ENCODE assay signal across 18 cellular contexts in the genomic region with DNA sequence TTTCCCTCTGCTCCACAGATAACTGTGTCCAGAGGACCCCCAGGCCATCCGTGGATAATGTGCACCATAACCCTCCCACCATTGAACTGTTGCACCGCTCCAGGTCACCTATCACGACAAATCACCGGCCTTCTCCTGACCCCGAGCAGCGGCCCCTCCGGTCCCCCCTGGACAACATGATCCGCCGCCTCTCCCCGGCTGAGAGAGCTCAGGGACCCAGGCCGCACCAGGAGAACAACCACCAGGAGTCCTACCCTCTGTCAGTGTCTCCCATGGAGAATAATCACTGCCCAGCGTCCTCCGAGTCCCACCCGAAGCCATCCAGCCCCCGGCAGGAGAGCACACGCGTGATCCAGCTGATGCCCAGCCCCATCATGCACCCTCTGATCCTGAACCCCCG.
A peak's percentile ranks its signal among the peaks of the same experiment; 100 is the strongest.
DNase-seq lines count a peak whose midpoint lies in the region; ATAC-seq and TF ChIP-seq lines count a peak whose summit lies in the region.
"Had no signal": no experiment of that assay in that cellular context is flagged by ENCODE, and none has a peak within 500 bp of the region (broad histone marks: within the 10 kb centered on the region; RNA-seq: fewer than 3 reads in every experiment).

No MANE protein-coding gene starts in this region.

- H3K36me3 ChIP-seq in DND-41 (ENCODE audit: insufficient read depth, low read length), result peaks cover 82% of the 10 kb centered on the region
- H3K36me3 ChIP-seq: BE2C had no signal

- H3K9ac ChIP-seq in DND-41 (ENCODE audit: low read depth, low read length), result no peak overlapping the region

- no peaks in the 10 kb centered on the region for H4K20me1 ChIP-seq in DND-41 (ENCODE audit: insufficient read depth, low read length)

- H3K4me3 ChIP-seq in DND-41 (ENCODE audit: low read depth in 1 of 2, low read length in 2 of 2) (no peak overlapping the region), coronary artery (no peak overlapping the region)

- no peak overlapping the region for H3K4me2 ChIP-seq in DND-41 (ENCODE audit: insufficient read depth, low read length)

- no peaks in the 10 kb centered on the region for H3K27me3 ChIP-seq in DND-41 (ENCODE audit: insufficient read depth, low read length, poor library complexity)
- H3K27me3 ChIP-seq: BE2C had no signal

- H3K4me1 ChIP-seq in DND-41 (ENCODE audit: insufficient read depth, low read length), result peaks cover 33% of the 10 kb centered on the region
- H3K4me1 ChIP-seq: BE2C, Caco-2 had no signal

- no peak for TF ChIP-seq CTCF in CD14-positive monocyte (IDR thresholded peaks at IDR 0.05)
- TF ChIP-seq CTCF in DND-41 (IDR thresholded peaks at IDR 0.05; ENCODE audit: borderline replicate concordance, extremely low read depth, low read length, poor library complexity, severe bottlenecking), result no peak
- no peak for TF ChIP-seq CTCF in endothelial cell (IDR thresholded peaks at IDR 0.05; ENCODE audit: unreplicated experiment)
- no peak for TF ChIP-seq CTCF in coronary artery (IDR thresholded peaks at IDR 0.05)

- no peak for DNase-seq in CD14-positive monocyte (ENCODE audit: low spot score)
- no peak for DNase-seq in DND-41
- DNase-seq in endothelial cell (ENCODE audit: low spot score), result no peak
- no peak for DNase-seq in stimulated activated naive B cell treated with anti-CD40 and anti-IgM and Interleukin-4, amounts not matched to agents 10 μg/mL and 1 μg/mL and 100 μg/mL, for 72 hours
- DNase-seq in cortex of kidney (lab: John Stamatoyannopoulos, UW), result no peak
- DNase-seq in coronary artery (ENCODE audit: low spot score), result no peak
- DNase-seq: ACHN; BE2C; C1 segment of cervical spinal cord; Caco-2; CD4-positive, alpha-beta T cell; DMS153; DMS79; GF-D8; GOT3; H9 had no signal

- H3K4me1 Mint-ChIP-seq in CD14-positive monocyte (peaks cover 4% of the 10 kb centered on the region), endothelial cell (ENCODE audit: unreplicated experiment) (peaks cover 16% of the 10 kb centered on the region)
- H3K4me1 Mint-ChIP-seq in stimulated activated naive B cell treated with anti-CD40 and anti-IgM and Interleukin-4, amounts not matched to agents 10 μg/mL and 1 μg/mL and 100 μg/mL, for 72 hours, result peaks cover 0 to 4% of the 10 kb centered on the region in 2 donors
- H3K4me1 Mint-ChIP-seq: H9 had no signal

- H2AFZ ChIP-seq in DND-41 (ENCODE audit: low read depth, low read length), result no peak overlapping the region

- H3K4me3 Mint-ChIP-seq in CD14-positive monocyte (no peak overlapping the region), endothelial cell (ENCODE audit: unreplicated experiment) (no peak overlapping the region)
- no peak overlapping the region for H3K4me3 Mint-ChIP-seq in stimulated activated naive B cell treated with anti-CD40 and anti-IgM and Interleukin-4, amounts not matched to agents 10 μg/mL and 1 μg/mL and 100 μg/mL, for 72 hours
- H3K4me3 Mint-ChIP-seq: CD4-positive, alpha-beta T cell; H9; IgD-negative memory B cell had no signal

- no peak for ATAC-seq in DND-41 (ENCODE audit: insufficient read depth, low read depth)
- ATAC-seq in stimulated activated naive B cell treated with anti-CD40 and anti-IgM and Interleukin-4, amounts not matched to agents 10 μg/mL and 1 μg/mL and 100 μg/mL, for 72 hours (replicated peaks), result no peak
- ATAC-seq: HepG2 had no signal

- H3K9me3 ChIP-seq in DND-41 (ENCODE audit: insufficient read depth, low read length, severe bottlenecking), result peaks cover 10% of the 10 kb centered on the region
- H3K9me3 ChIP-seq: BE2C had no signal

- H3K27ac ChIP-seq in DND-41 (ENCODE audit: low read length), result peak overlapping the region; percentile 27; the same call in 1 of the 2 replicates
- peak overlapping the region in 1 of 2 donors; percentile 2 for H3K27ac ChIP-seq in coronary artery

- H3K36me3 Mint-ChIP-seq in CD14-positive monocyte (peaks cover 74 to 77% of the 10 kb centered on the region in 2 donors), endothelial cell (ENCODE audit: low read depth, unreplicated experiment) (peaks cover 74% of the 10 kb centered on the region)
- peaks cover 49 to 86% of the 10 kb centered on the region in 2 donors for H3K36me3 Mint-ChIP-seq in stimulated activated naive B cell treated with anti-CD40 and anti-IgM and Interleukin-4, amounts not matched to agents 10 μg/mL and 1 μg/mL and 100 μg/mL, for 72 hours

- H3K27me3 Mint-ChIP-seq in CD14-positive monocyte (ENCODE audit: low read depth in 3 of 3) (peaks cover 0 to 2% (median 0%) of the 10 kb centered on the region in 3 donors), endothelial cell (ENCODE audit: unreplicated experiment) (no peaks in the 10 kb centered on the region)
- H3K27me3 Mint-ChIP-seq in stimulated activated naive B cell treated with anti-CD40 and anti-IgM and Interleukin-4, amounts not matched to agents 10 μg/mL and 1 μg/mL and 100 μg/mL, for 72 hours, result no peaks in the 10 kb centered on the region
- H3K27me3 Mint-ChIP-seq: CD4-positive, alpha-beta T cell; IgD-negative memory B cell had no signal

- H3K27ac Mint-ChIP-seq in CD14-positive monocyte (peak overlapping the region in 4 of 7 donors; percentile 11 to 66 (median 24)), endothelial cell (ENCODE audit: unreplicated experiment) (peak overlapping the region; percentile 57)
- peak overlapping the region; percentile 17 for H3K27ac Mint-ChIP-seq in stimulated activated naive B cell treated with anti-CD40 and anti-IgM and Interleukin-4, amounts not matched to agents 10 μg/mL and 1 μg/mL and 100 μg/mL, for 72 hours
- H3K27ac Mint-ChIP-seq: CD4-positive, alpha-beta T cell; IgD-negative memory B cell had no signal

- H3K79me2 ChIP-seq in DND-41 (ENCODE audit: insufficient read depth, low read length), result peaks cover 69% of the 10 kb centered on the region

- H3K9me3 Mint-ChIP-seq in CD14-positive monocyte (peaks cover 4 to 11% (median 9%) of the 10 kb centered on the region in 7 donors), endothelial cell (ENCODE audit: unreplicated experiment) (no peaks in the 10 kb centered on the region)
- peaks cover 5 to 14% of the 10 kb centered on the region in 2 donors for H3K9me3 Mint-ChIP-seq in stimulated activated naive B cell treated with anti-CD40 and anti-IgM and Interleukin-4, amounts not matched to agents 10 μg/mL and 1 μg/mL and 100 μg/mL, for 72 hours

- intact Hi-C loops in CD14-positive monocyte (cut with micrococcal nuclease), result no loop called here
